ENCODE assay signal across 1 cellular context in genomic region chr19:50695251-50696064, GRCh38.
TF ChIP-seq lines count a peak whose summit lies in the region.

No MANE protein-coding gene starts in this region.

TF ChIP-seq in K562, 482 proteins besides CTCF, POLR2A, EP300 and RAD21 (continues in another document):
- no peak for TF ChIP-seq ETV1 (tag; conservative IDR thresholded peaks at IDR 0.05; ENCODE audit: low read depth)
- TF ChIP-seq, protein P1, sequence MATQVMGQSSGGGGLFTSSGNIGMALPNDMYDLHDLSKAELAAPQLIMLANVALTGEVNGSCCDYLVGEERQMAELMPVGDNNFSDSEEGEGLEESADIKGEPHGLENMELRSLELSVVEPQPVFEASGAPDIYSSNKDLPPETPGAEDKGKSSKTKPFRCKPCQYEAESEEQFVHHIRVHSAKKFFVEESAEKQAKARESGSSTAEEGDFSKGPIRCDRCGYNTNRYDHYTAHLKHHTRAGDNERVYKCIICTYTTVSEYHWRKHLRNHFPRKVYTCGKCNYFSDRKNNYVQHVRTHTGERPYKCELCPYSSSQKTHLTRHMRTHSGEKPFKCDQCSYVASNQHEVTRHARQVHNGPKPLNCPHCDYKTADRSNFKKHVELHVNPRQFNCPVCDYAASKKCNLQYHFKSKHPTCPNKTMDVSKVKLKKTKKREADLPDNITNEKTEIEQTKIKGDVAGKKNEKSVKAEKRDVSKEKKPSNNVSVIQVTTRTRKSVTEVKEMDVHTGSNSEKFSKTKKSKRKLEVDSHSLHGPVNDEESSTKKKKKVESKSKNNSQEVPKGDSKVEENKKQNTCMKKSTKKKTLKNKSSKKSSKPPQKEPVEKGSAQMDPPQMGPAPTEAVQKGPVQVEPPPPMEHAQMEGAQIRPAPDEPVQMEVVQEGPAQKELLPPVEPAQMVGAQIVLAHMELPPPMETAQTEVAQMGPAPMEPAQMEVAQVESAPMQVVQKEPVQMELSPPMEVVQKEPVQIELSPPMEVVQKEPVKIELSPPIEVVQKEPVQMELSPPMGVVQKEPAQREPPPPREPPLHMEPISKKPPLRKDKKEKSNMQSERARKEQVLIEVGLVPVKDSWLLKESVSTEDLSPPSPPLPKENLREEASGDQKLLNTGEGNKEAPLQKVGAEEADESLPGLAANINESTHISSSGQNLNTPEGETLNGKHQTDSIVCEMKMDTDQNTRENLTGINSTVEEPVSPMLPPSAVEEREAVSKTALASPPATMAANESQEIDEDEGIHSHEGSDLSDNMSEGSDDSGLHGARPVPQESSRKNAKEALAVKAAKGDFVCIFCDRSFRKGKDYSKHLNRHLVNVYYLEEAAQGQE (CRISPR knock-in tag; IDR thresholded peaks at IDR 0.05; ENCODE audit: low read depth) = no peak
- peak; percentile 15; the same call in 1 of the 2 replicates for TF ChIP-seq MAX (CRISPR knock-in tag; IDR thresholded peaks at IDR 0.05)
- TF ChIP-seq ARID3A (IDR thresholded peaks at IDR 0.05; ENCODE audit: borderline replicate concordance, low read depth, low read length) = no peak
- no peak for TF ChIP-seq ZNF165 (CRISPR knock-in tag; IDR thresholded peaks at IDR 0.05; ENCODE audit: borderline replicate concordance)
- TF ChIP-seq ZNF583 (CRISPR knock-in tag; IDR thresholded peaks at IDR 0.05) = no peak
- TF ChIP-seq RCOR1 (IDR thresholded peaks at IDR 0.05; ENCODE audit: borderline replicate concordance in 1 of 2, low read depth in 2 of 2, low read length in 2 of 2) = no peak
- TF ChIP-seq SIRT6 (IDR thresholded peaks at IDR 0.05; ENCODE audit: low read depth, low read length) = no peak
- TF ChIP-seq DNMT1 (IDR thresholded peaks at IDR 0.05) = no peak
- TF ChIP-seq, protein P2, sequence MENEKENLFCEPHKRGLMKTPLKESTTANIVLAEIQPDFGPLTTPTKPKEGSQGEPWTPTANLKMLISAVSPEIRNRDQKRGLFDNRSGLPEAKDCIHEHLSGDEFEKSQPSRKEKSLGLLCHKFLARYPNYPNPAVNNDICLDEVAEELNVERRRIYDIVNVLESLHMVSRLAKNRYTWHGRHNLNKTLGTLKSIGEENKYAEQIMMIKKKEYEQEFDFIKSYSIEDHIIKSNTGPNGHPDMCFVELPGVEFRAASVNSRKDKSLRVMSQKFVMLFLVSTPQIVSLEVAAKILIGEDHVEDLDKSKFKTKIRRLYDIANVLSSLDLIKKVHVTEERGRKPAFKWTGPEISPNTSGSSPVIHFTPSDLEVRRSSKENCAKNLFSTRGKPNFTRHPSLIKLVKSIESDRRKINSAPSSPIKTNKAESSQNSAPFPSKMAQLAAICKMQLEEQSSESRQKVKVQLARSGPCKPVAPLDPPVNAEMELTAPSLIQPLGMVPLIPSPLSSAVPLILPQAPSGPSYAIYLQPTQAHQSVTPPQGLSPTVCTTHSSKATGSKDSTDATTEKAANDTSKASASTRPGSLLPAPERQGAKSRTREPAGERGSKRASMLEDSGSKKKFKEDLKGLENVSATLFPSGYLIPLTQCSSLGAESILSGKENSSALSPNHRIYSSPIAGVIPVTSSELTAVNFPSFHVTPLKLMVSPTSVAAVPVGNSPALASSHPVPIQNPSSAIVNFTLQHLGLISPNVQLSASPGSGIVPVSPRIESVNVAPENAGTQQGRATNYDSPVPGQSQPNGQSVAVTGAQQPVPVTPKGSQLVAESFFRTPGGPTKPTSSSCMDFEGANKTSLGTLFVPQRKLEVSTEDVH (IDR thresholded peaks at IDR 0.05; ENCODE audit: low read depth, partially characterized antibody) = no peak
- TF ChIP-seq YY1 (IDR thresholded peaks at IDR 0.05; ENCODE audit: borderline replicate concordance in 1 of 3, control insufficient read depth in 1 of 3, extremely low read depth in 1 of 3, insufficient read depth in 3 of 3, insufficient read length in 1 of 3, insufficient replicate concordance in 2 of 3, low read depth in 1 of 3, low read length in 2 of 3) = no peak
- 0 out of 2 replicates have a peak, but pooled peaks have one; percentile 2 for TF ChIP-seq MIER1 (IDR thresholded peaks at IDR 0.05; ENCODE audit: low read depth)
- TF ChIP-seq, protein P3, sequence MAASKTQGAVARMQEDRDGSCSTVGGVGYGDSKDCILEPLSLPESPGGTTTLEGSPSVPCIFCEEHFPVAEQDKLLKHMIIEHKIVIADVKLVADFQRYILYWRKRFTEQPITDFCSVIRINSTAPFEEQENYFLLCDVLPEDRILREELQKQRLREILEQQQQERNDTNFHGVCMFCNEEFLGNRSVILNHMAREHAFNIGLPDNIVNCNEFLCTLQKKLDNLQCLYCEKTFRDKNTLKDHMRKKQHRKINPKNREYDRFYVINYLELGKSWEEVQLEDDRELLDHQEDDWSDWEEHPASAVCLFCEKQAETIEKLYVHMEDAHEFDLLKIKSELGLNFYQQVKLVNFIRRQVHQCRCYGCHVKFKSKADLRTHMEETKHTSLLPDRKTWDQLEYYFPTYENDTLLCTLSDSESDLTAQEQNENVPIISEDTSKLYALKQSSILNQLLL (CRISPR knock-in tag; IDR thresholded peaks at IDR 0.05; ENCODE audit: borderline replicate concordance) = no peak
- no peak for TF ChIP-seq ZBTB1 (CRISPR knock-in tag; IDR thresholded peaks at IDR 0.05; ENCODE audit: borderline replicate concordance, low read depth)
- peak; percentile 43; the same call in 1 of the 2 replicates for TF ChIP-seq CREM (IDR thresholded peaks at IDR 0.05; ENCODE audit: low read depth)
- no peak for TF ChIP-seq ZC3H4 (CRISPR knock-in tag; IDR thresholded peaks at IDR 0.05; ENCODE audit: borderline replicate concordance)
- TF ChIP-seq, protein P4, sequence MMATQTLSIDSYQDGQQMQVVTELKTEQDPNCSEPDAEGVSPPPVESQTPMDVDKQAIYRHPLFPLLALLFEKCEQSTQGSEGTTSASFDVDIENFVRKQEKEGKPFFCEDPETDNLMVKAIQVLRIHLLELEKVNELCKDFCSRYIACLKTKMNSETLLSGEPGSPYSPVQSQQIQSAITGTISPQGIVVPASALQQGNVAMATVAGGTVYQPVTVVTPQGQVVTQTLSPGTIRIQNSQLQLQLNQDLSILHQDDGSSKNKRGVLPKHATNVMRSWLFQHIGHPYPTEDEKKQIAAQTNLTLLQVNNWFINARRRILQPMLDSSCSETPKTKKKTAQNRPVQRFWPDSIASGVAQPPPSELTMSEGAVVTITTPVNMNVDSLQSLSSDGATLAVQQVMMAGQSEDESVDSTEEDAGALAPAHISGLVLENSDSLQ (IDR thresholded peaks at IDR 0.05) = no peak
- TF ChIP-seq, protein P5, sequence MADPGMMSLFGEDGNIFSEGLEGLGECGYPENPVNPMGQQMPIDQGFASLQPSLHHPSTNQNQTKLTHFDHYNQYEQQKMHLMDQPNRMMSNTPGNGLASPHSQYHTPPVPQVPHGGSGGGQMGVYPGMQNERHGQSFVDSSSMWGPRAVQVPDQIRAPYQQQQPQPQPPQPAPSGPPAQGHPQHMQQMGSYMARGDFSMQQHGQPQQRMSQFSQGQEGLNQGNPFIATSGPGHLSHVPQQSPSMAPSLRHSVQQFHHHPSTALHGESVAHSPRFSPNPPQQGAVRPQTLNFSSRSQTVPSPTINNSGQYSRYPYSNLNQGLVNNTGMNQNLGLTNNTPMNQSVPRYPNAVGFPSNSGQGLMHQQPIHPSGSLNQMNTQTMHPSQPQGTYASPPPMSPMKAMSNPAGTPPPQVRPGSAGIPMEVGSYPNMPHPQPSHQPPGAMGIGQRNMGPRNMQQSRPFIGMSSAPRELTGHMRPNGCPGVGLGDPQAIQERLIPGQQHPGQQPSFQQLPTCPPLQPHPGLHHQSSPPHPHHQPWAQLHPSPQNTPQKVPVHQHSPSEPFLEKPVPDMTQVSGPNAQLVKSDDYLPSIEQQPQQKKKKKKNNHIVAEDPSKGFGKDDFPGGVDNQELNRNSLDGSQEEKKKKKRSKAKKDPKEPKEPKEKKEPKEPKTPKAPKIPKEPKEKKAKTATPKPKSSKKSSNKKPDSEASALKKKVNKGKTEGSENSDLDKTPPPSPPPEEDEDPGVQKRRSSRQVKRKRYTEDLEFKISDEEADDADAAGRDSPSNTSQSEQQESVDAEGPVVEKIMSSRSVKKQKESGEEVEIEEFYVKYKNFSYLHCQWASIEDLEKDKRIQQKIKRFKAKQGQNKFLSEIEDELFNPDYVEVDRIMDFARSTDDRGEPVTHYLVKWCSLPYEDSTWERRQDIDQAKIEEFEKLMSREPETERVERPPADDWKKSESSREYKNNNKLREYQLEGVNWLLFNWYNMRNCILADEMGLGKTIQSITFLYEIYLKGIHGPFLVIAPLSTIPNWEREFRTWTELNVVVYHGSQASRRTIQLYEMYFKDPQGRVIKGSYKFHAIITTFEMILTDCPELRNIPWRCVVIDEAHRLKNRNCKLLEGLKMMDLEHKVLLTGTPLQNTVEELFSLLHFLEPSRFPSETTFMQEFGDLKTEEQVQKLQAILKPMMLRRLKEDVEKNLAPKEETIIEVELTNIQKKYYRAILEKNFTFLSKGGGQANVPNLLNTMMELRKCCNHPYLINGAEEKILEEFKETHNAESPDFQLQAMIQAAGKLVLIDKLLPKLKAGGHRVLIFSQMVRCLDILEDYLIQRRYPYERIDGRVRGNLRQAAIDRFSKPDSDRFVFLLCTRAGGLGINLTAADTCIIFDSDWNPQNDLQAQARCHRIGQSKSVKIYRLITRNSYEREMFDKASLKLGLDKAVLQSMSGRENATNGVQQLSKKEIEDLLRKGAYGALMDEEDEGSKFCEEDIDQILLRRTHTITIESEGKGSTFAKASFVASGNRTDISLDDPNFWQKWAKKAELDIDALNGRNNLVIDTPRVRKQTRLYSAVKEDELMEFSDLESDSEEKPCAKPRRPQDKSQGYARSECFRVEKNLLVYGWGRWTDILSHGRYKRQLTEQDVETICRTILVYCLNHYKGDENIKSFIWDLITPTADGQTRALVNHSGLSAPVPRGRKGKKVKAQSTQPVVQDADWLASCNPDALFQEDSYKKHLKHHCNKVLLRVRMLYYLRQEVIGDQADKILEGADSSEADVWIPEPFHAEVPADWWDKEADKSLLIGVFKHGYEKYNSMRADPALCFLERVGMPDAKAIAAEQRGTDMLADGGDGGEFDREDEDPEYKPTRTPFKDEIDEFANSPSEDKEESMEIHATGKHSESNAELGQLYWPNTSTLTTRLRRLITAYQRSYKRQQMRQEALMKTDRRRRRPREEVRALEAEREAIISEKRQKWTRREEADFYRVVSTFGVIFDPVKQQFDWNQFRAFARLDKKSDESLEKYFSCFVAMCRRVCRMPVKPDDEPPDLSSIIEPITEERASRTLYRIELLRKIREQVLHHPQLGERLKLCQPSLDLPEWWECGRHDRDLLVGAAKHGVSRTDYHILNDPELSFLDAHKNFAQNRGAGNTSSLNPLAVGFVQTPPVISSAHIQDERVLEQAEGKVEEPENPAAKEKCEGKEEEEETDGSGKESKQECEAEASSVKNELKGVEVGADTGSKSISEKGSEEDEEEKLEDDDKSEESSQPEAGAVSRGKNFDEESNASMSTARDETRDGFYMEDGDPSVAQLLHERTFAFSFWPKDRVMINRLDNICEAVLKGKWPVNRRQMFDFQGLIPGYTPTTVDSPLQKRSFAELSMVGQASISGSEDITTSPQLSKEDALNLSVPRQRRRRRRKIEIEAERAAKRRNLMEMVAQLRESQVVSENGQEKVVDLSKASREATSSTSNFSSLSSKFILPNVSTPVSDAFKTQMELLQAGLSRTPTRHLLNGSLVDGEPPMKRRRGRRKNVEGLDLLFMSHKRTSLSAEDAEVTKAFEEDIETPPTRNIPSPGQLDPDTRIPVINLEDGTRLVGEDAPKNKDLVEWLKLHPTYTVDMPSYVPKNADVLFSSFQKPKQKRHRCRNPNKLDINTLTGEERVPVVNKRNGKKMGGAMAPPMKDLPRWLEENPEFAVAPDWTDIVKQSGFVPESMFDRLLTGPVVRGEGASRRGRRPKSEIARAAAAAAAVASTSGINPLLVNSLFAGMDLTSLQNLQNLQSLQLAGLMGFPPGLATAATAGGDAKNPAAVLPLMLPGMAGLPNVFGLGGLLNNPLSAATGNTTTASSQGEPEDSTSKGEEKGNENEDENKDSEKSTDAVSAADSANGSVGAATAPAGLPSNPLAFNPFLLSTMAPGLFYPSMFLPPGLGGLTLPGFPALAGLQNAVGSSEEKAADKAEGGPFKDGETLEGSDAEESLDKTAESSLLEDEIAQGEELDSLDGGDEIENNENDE (IDR thresholded peaks at IDR 0.05; ENCODE audit: low read depth, low read length) = no peak
- TF ChIP-seq EP400 (IDR thresholded peaks at IDR 0.05) = no peak
- TF ChIP-seq BRD9 (IDR thresholded peaks at IDR 0.05; ENCODE audit: low read depth, partially characterized antibody) = no peak
- TF ChIP-seq ADNP (tag; IDR thresholded peaks at IDR 0.05) = no peak
- TF ChIP-seq, protein P6, sequence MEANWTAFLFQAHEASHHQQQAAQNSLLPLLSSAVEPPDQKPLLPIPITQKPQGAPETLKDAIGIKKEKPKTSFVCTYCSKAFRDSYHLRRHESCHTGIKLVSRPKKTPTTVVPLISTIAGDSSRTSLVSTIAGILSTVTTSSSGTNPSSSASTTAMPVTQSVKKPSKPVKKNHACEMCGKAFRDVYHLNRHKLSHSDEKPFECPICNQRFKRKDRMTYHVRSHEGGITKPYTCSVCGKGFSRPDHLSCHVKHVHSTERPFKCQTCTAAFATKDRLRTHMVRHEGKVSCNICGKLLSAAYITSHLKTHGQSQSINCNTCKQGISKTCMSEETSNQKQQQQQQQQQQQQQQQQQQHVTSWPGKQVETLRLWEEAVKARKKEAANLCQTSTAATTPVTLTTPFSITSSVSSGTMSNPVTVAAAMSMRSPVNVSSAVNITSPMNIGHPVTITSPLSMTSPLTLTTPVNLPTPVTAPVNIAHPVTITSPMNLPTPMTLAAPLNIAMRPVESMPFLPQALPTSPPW (CRISPR knock-in tag; IDR thresholded peaks at IDR 0.05) = peak; percentile 85
- TF ChIP-seq NR1H2 (CRISPR knock-in tag; IDR thresholded peaks at IDR 0.05) = no peak
- no peak for TF ChIP-seq ZFP1 (CRISPR knock-in tag; IDR thresholded peaks at IDR 0.05)
- TF ChIP-seq MAZ (CRISPR knock-in tag; conservative IDR thresholded peaks at IDR 0.05 in 1 of 2, IDR thresholded peaks at IDR 0.05 in 1 of 2) = 0 out of 4 replicates have a peak, but pooled peaks of 1 of the 2 experiments have one; percentile 21
- no peak for TF ChIP-seq HES1 (IDR thresholded peaks at IDR 0.05; ENCODE audit: low read depth)
